Comparison of ENCODE assay signal across 24 cellular contexts in genomic region chr1:28776341-28776740, GRCh38. TPM values are rescaled to one million over a fixed set of nuclear protein-coding genes. Genes with fewer than 3 reads are reported as not detected.
DNase-seq lines count a peak whose midpoint lies in the region; ATAC-seq and TF ChIP-seq lines count a peak whose summit lies in the region.
"Had no signal": no experiment of that assay in that cellular context is flagged by ENCODE, and none has a peak within 500 bp of the region (broad histone marks: within the 10 kb centered on the region; RNA-seq: fewer than 3 reads in every experiment).

No MANE protein-coding gene starts in this region.

- peaks cover 7 to 14% (median 12%) of the 10 kb centered on the region in 3 donors for H3K4me1 Mint-ChIP-seq in CD8-positive, alpha-beta memory T cell
- H3K4me1 Mint-ChIP-seq in immature natural killer cell (peaks cover 13 to 15% of the 10 kb centered on the region in 2 donors), glutamatergic neuron (ENCODE audit: low read depth, unreplicated experiment) (peaks cover 2% of the 10 kb centered on the region)
- H3K4me1 Mint-ChIP-seq in stimulated activated effector memory CD8-positive, alpha-beta T cell treated with anti-CD3 and anti-CD28 coated beads, Interleukin-12 subunit alpha, Interleukin-12 subunit beta, amount 100 ng/mL, for 72 hours = no peaks in the 10 kb centered on the region

- CTCF ChIA-PET in CD8-positive, alpha-beta memory T cell (lab: Charles Lee) = interaction anchor here (0.7 to 4.3 kb wide), 5 partner anchors 8 to 396 kb away, joined by 3 to 37 read pairs (median 5); partner anchors contain the start of gene YTHDF2

- H3K4me3 ChIP-seq in CD8-positive, alpha-beta memory T cell (ENCODE audit: low read length) = no peak overlapping the region
- H3K4me3 ChIP-seq: SJSA1 had no signal

- H3K4me1 ChIP-seq in CD8-positive, alpha-beta memory T cell (ENCODE audit: insufficient read depth, low read length) = peaks cover 10% of the 10 kb centered on the region
- H3K4me1 ChIP-seq: SJSA1 had no signal

- no peaks in the 10 kb centered on the region for H3K36me3 ChIP-seq in CD8-positive, alpha-beta memory T cell (ENCODE audit: insufficient read depth, low read length)

- ATAC-seq in stimulated activated effector memory CD8-positive, alpha-beta T cell treated with anti-CD3 and anti-CD28 coated beads, Interleukin-12 subunit alpha, Interleukin-12 subunit beta, amount 100 ng/mL, for 72 hours = no peak

- H3K9me3 ChIP-seq in CD8-positive, alpha-beta memory T cell (ENCODE audit: low read length) = no peaks in the 10 kb centered on the region
- H3K9me3 ChIP-seq: SJSA1 had no signal

- no peak for DNase-seq in CD8-positive, alpha-beta memory T cell
- DNase-seq in immature natural killer cell (no peak), glutamatergic neuron (no peak), NCI-H2171 (lab: John Stamatoyannopoulos, UW) (no peak), kidney glomerular epithelial cell (lab: John Stamatoyannopoulos, UW) (no peak)
- no peak for DNase-seq in stimulated activated effector memory CD8-positive, alpha-beta T cell treated with anti-CD3 and anti-CD28 coated beads, Interleukin-12 subunit alpha, Interleukin-12 subunit beta, amount 100 ng/mL, for 72 hours (ENCODE audit: low spot score in 2 of 2)
- DNase-seq: H9, MM.1S, NCI-H1048, NCI-H1417, NCI-H1694 treated with DMSO at 0.1 percent for 48 hours, NCI-H2081, NCI-H226, NCI-H510A, NCI-H69, Right ventricle myocardium superior, RPMI8226 had no signal

- no peaks in the 10 kb centered on the region for H3K27me3 ChIP-seq in CD8-positive, alpha-beta memory T cell (ENCODE audit: insufficient read depth, low read length, poor library complexity, severe bottlenecking)
- H3K27me3 ChIP-seq: SJSA1 had no signal

- H3K4me3 Mint-ChIP-seq in CD8-positive, alpha-beta memory T cell = peak overlapping the region in 5 of 7 donors; percentile 80 to 95 (median 86)
- H3K4me3 Mint-ChIP-seq in immature natural killer cell (peak overlapping the region in 3 of 5 donors; percentile 79 to 88 (median 87)), glutamatergic neuron (ENCODE audit: unreplicated experiment) (no peak overlapping the region)
- peak overlapping the region; percentile 63 for H3K4me3 Mint-ChIP-seq in stimulated activated effector memory CD8-positive, alpha-beta T cell treated with anti-CD3 and anti-CD28 coated beads, Interleukin-12 subunit alpha, Interleukin-12 subunit beta, amount 100 ng/mL, for 72 hours
- H3K4me3 Mint-ChIP-seq: H9 had no signal

- no peak for TF ChIP-seq CTCF in VCaP (conservative IDR thresholded peaks at IDR 0.05)
- TF ChIP-seq CTCF in glutamatergic neuron (IDR thresholded peaks at IDR 0.05; ENCODE audit: partially characterized antibody, unreplicated experiment) = no peak

- H3K9me3 Mint-ChIP-seq in CD8-positive, alpha-beta memory T cell = no peaks in the 10 kb centered on the region
- no peaks in the 10 kb centered on the region for H3K9me3 Mint-ChIP-seq in immature natural killer cell
- no peaks in the 10 kb centered on the region for H3K9me3 Mint-ChIP-seq in stimulated activated effector memory CD8-positive, alpha-beta T cell treated with anti-CD3 and anti-CD28 coated beads, Interleukin-12 subunit alpha, Interleukin-12 subunit beta, amount 100 ng/mL, for 72 hours
- peaks cover 4% of the 10 kb centered on the region for H3K9me3 Mint-ChIP-seq in glutamatergic neuron (ENCODE audit: unreplicated experiment)
- H3K9me3 Mint-ChIP-seq: GM23338, H9, IgD-negative memory B cell had no signal

- peak overlapping the region in 2 of 8 donors; percentile 81 to 89 for H3K27ac Mint-ChIP-seq in CD8-positive, alpha-beta memory T cell
- H3K27ac Mint-ChIP-seq in immature natural killer cell (no peak overlapping the region), glutamatergic neuron (ENCODE audit: unreplicated experiment) (no peak overlapping the region)
- no peak overlapping the region for H3K27ac Mint-ChIP-seq in stimulated activated effector memory CD8-positive, alpha-beta T cell treated with anti-CD3 and anti-CD28 coated beads, Interleukin-12 subunit alpha, Interleukin-12 subunit beta, amount 100 ng/mL, for 72 hours

- POLR2A ChIA-PET in CD8-positive, alpha-beta memory T cell (lab: Charles Lee) = interaction anchor here (2.3 kb wide), 1 partner anchor 40 kb away, joined by 16 read pairs; the partner anchor contains the start of gene YTHDF2

- H3K27ac ChIP-seq in CD8-positive, alpha-beta memory T cell (ENCODE audit: low read depth, low read length) = no peak overlapping the region
- peak overlapping the region; percentile 73 for H3K27ac ChIP-seq in VCaP
- H3K27ac ChIP-seq: HL-60, KMS-11, SJSA1 had no signal

- H3K27me3 Mint-ChIP-seq in CD8-positive, alpha-beta memory T cell = no peaks in the 10 kb centered on the region
- H3K27me3 Mint-ChIP-seq in immature natural killer cell (ENCODE audit: low read depth in 3 of 3) (peaks cover 0 to 8% (median 1%) of the 10 kb centered on the region in 3 donors), glutamatergic neuron (ENCODE audit: unreplicated experiment) (peaks cover 4% of the 10 kb centered on the region)

- H3K36me3 Mint-ChIP-seq in CD8-positive, alpha-beta memory T cell = peaks cover 0 to 9% (median 0%) of the 10 kb centered on the region in 3 donors
- H3K36me3 Mint-ChIP-seq in immature natural killer cell = no peaks in the 10 kb centered on the region
- H3K36me3 Mint-ChIP-seq in stimulated activated effector memory CD8-positive, alpha-beta T cell treated with anti-CD3 and anti-CD28 coated beads, Interleukin-12 subunit alpha, Interleukin-12 subunit beta, amount 100 ng/mL, for 72 hours = peaks cover 19% of the 10 kb centered on the region
- H3K36me3 Mint-ChIP-seq in glutamatergic neuron (ENCODE audit: unreplicated experiment) = no peaks in the 10 kb centered on the region

RNA-seq across cellular contexts. Expression of gene OPRD1, which starts 35.6 kb away (rescaled TPM):
- total RNA-seq in CD8-positive, alpha-beta memory T cell = not detected
- polyA plus RNA-seq in CD8-positive, alpha-beta memory T cell = 0.02 TPM
- polyA plus RNA-seq in immature natural killer cell = under 1 TPM in 1 of 3 donors, not detected in 2; 0.03 TPM
- total RNA-seq in glutamatergic neuron (ENCODE audit: unreplicated experiment) = 1.2 TPM
- total RNA-seq: Right ventricle myocardium superior had no signal
- polyA plus RNA-seq: BJ had no signal

RNA-seq across cellular contexts. Expression of gene YTHDF2, which starts 39.6 kb away (rescaled TPM):
- 100 to 1,000 TPM in 1 of 2 experiments, 10 to 100 TPM in 1; 98.3 to 105 TPM for total RNA-seq in CD8-positive, alpha-beta memory T cell
- polyA plus RNA-seq in CD8-positive, alpha-beta memory T cell = 135 TPM
- 100 to 1,000 TPM in 2 of 3 donors, 10 to 100 TPM in 1; 78.1 to 210 (median 129) TPM for polyA plus RNA-seq in immature natural killer cell
- 130 TPM for total RNA-seq in glutamatergic neuron (ENCODE audit: unreplicated experiment)
